Comparison of ENCODE assay signal across 22 cellular contexts in genomic region chr5:142780871-142781270, GRCh38. TPM values are rescaled to one million over a fixed set of nuclear protein-coding genes. Genes with fewer than 3 reads are reported as not detected.
DNase-seq lines count a peak whose midpoint lies in the region; ATAC-seq, FAIRE-seq and TF ChIP-seq lines count a peak whose summit lies in the region.
"Had no signal": no experiment of that assay in that cellular context is flagged by ENCODE, and none has a peak within 500 bp of the region (broad histone marks: within the 10 kb centered on the region; RNA-seq: fewer than 3 reads in every experiment).

No MANE protein-coding gene starts in this region.

- dilution Hi-C loops in mammary epithelial cell (cut with HindIII; ENCODE audit: low sequenced_read_pairs), result no loop called here

- H3K9ac ChIP-seq in BLaER1 (0 out of 2 replicates have a peak overlapping the region, but pooled peaks have one; percentile 9), mesendoderm (ENCODE audit: low read length) (no peak overlapping the region), mammary epithelial cell (ENCODE audit: insufficient read depth, low read length) (no peak overlapping the region)

- peak overlapping the region; percentile 43 for H3K4me2 ChIP-seq in BLaER1
- no peak overlapping the region for H3K4me2 ChIP-seq in mesendoderm (ENCODE audit: low read length)
- no peak overlapping the region for H3K4me2 ChIP-seq in mammary epithelial cell (ENCODE audit: insufficient read depth, low read depth, low read length)

- TF ChIP-seq CTCF in Panc1 (IDR thresholded peaks at IDR 0.05) (0 out of 2 replicates have a peak, but pooled peaks have one; percentile 21), glutamatergic neuron (IDR thresholded peaks at IDR 0.05; ENCODE audit: partially characterized antibody, unreplicated experiment) (no peak), GM13977 (IDR thresholded peaks at IDR 0.05; ENCODE audit: extremely low read depth, insufficient read depth, missing control alignments) (no peak), mammary epithelial cell (conservative IDR thresholded peaks at IDR 0.05 in 1 of 2, IDR thresholded peaks at IDR 0.05 in 1 of 2; ENCODE audit: extremely low read depth in 1 of 2, insufficient read depth in 1 of 2, low read depth in 1 of 2, low read length in 2 of 2) (no peak)

- WGBS in mesendoderm (ENCODE audit: extremely low coverage, insufficient coverage, low lambda C conversion rate), result no CpG with 5 or more reads among the region's 2 CpGs
- 64% methylated on average over 2 of the region's 2 CpGs for WGBS in mammary epithelial cell (ENCODE audit: low coverage, missing lambda C conversion rate)

- no peak overlapping the region for H3K18ac ChIP-seq in mesendoderm (ENCODE audit: low read length)

- intact Hi-C loops in Panc1 (cut with micrococcal nuclease; ENCODE audit: unreplicated experiment) (no loop called here), mammary epithelial cell (cut with micrococcal nuclease) (no loop called here)

- H3K4ac ChIP-seq in mesendoderm (ENCODE audit: low read depth, low read length), result no peak overlapping the region

- H3K9me3 Mint-ChIP-seq in glutamatergic neuron (ENCODE audit: unreplicated experiment), result peaks cover 7% of the 10 kb centered on the region
- H3K9me3 Mint-ChIP-seq: CD4-positive, alpha-beta T cell had no signal

- H4K20me1 ChIP-seq in BLaER1 (0 out of 2 replicates have a peak, but pooled peaks cover 10% of the 10 kb centered on the region), mammary epithelial cell (ENCODE audit: insufficient read depth, low read length) (no peaks in the 10 kb centered on the region)

- no peak for DNase-seq in Panc1 (ENCODE audit: low read depth, low spot score)
- DNase-seq in glutamatergic neuron, result no peak
- peak; percentile 38 for DNase-seq in mesendoderm
- no peak for DNase-seq in GM13977 (ENCODE audit: low spot score)
- no peak for DNase-seq in mammary epithelial cell
- no peak for DNase-seq in RCC 7860 (ENCODE audit: low spot score)
- DNase-seq: activated CD4-positive, alpha-beta T cell treated with anti-CD3 and anti-CD28 coated beads, Interleukin-2, amount 50 U/mL, for 4 hours; activated effector memory CD4-positive, alpha-beta T cell treated with anti-CD3 and anti-CD28 coated beads, Interleukin-2, amount 50 U/mL, for 16 hours; CD4-positive, alpha-beta T cell; erythroblast; foreskin melanocyte; GF-D8; KBM-7; NCI-H187; NCI-H774; PC-3; T-helper 17 cell; WERI-Rb-1 had no signal

- H3K27ac ChIP-seq in BLaER1, result 0 out of 2 replicates have a peak overlapping the region, but pooled peaks have one; percentile 5
- peak overlapping the region; percentile 69; the same call in 1 of the 2 replicates for H3K27ac ChIP-seq in Panc1 (ENCODE audit: low read length)
- no peak overlapping the region for H3K27ac ChIP-seq in mesendoderm (ENCODE audit: low read depth, low read length)
- no peak overlapping the region for H3K27ac ChIP-seq in mammary epithelial cell (ENCODE audit: insufficient read depth, low read depth, low read length)
- H3K27ac ChIP-seq: breast epithelium, SJCRH30, WERI-Rb-1 had no signal

- no peak overlapping the region for H2AFZ ChIP-seq in mammary epithelial cell (ENCODE audit: low read depth, low read length)

- H3K4me1 ChIP-seq in BLaER1 (peaks cover 33% of the 10 kb centered on the region), Panc1 (ENCODE audit: control insufficient read depth, insufficient read depth, low read length) (peaks cover 85% of the 10 kb centered on the region), mesendoderm (ENCODE audit: control insufficient read depth, low read depth, low read length) (peaks cover 8% of the 10 kb centered on the region), mammary epithelial cell (ENCODE audit: insufficient read depth, low read length) (peaks cover 25% of the 10 kb centered on the region)
- H3K4me1 ChIP-seq: breast epithelium had no signal

- no peaks in the 10 kb centered on the region for H3K36me3 Mint-ChIP-seq in glutamatergic neuron (ENCODE audit: unreplicated experiment)

- H3K27me3 ChIP-seq in BLaER1 (no peaks in the 10 kb centered on the region), Panc1 (ENCODE audit: control insufficient read depth, insufficient read depth, low read length) (no peaks in the 10 kb centered on the region), mesendoderm (ENCODE audit: insufficient read depth, low read length, poor library complexity) (no peaks in the 10 kb centered on the region), mammary epithelial cell (ENCODE audit: insufficient read depth, low read length) (no peaks in the 10 kb centered on the region)
- H3K27me3 ChIP-seq: breast epithelium, SJCRH30 had no signal

- H2BK120ac ChIP-seq in mesendoderm (ENCODE audit: low read depth, low read length), result no peak overlapping the region

- H3K27ac Mint-ChIP-seq in glutamatergic neuron (ENCODE audit: unreplicated experiment), result peak overlapping the region; percentile 37
- H3K27ac Mint-ChIP-seq: CD4-positive, alpha-beta T cell; T-helper 17 cell had no signal

- ATAC-seq in Panc1 (no peak), HG03442 (IDR thresholded peaks at IDR 0.05; ENCODE audit: unreplicated experiment) (no peak)
- ATAC-seq: PC-3, T-helper 17 cell had no signal

- POLR2A ChIA-PET in Panc1 (lab: Charles Lee), result no interaction called here

- H3K36me3 ChIP-seq in BLaER1 (no peaks in the 10 kb centered on the region), Panc1 (ENCODE audit: control insufficient read depth, insufficient read depth, low read length) (no peaks in the 10 kb centered on the region), mesendoderm (ENCODE audit: control insufficient read depth, insufficient read depth, low read length) (no peaks in the 10 kb centered on the region), mammary epithelial cell (ENCODE audit: insufficient read depth, low read length) (no peaks in the 10 kb centered on the region)
- H3K36me3 ChIP-seq: breast epithelium, SJCRH30, WERI-Rb-1 had no signal

- no peak overlapping the region for H3K23ac ChIP-seq in mesendoderm (ENCODE audit: low read length)

- no peak overlapping the region for H2BK15ac ChIP-seq in mesendoderm (replicated peaks; ENCODE audit: low read depth)

- peaks cover 50% of the 10 kb centered on the region for H3K4me1 Mint-ChIP-seq in glutamatergic neuron (ENCODE audit: low read depth, unreplicated experiment)

- H3K9me3 ChIP-seq in BLaER1, result no peaks in the 10 kb centered on the region
- no peaks in the 10 kb centered on the region for H3K9me3 ChIP-seq in Panc1 (ENCODE audit: control insufficient read depth, insufficient read depth, low read depth, low read length)
- H3K9me3 ChIP-seq in mammary epithelial cell (replicated peaks; ENCODE audit: insufficient read depth, low read length), result no peaks in the 10 kb centered on the region
- H3K9me3 ChIP-seq: breast epithelium, SJCRH30 had no signal

- no peak for FAIRE-seq in RCC 7860 (lab: Jason Lieb, UNC)

- peaks cover 6% of the 10 kb centered on the region for H3K27me3 Mint-ChIP-seq in glutamatergic neuron (ENCODE audit: unreplicated experiment)
- H3K27me3 Mint-ChIP-seq: CD4-positive, alpha-beta T cell had no signal

- peak overlapping the region; percentile 68 for H3K56ac ChIP-seq in mesendoderm (ENCODE audit: low read length)

- H4K8ac ChIP-seq in mesendoderm (ENCODE audit: low read depth, low read length), result no peak overlapping the region

- in situ Hi-C loops in Panc1 (cut with HindIII; ENCODE audit: low pct_unique_long_range_greater_than_20kb, low sequenced_read_pairs) (no loop called here), GM13977 (cut with MboI; ENCODE audit: low pct_unique_long_range_greater_than_20kb, low sequenced_read_pairs, unreplicated experiment) (no loop called here), mammary epithelial cell (cut with MboI; ENCODE audit: low sequenced_read_pairs in 2 of 2) (no loop called here)

- H3K79me1 ChIP-seq in mesendoderm (ENCODE audit: low read length), result peaks cover 5% of the 10 kb centered on the region

- no peak overlapping the region for H4K5ac ChIP-seq in mesendoderm (ENCODE audit: low read length)

- no peak overlapping the region for H3K4me3 ChIP-seq in BLaER1
- H3K4me3 ChIP-seq in Panc1 (ENCODE audit: low read depth in 2 of 2, low read length in 2 of 2), result no peak overlapping the region
- no peak overlapping the region for H3K4me3 ChIP-seq in mesendoderm (ENCODE audit: low read length)
- no peak overlapping the region for H3K4me3 ChIP-seq in mammary epithelial cell (replicated peaks in 1 of 3; ENCODE audit: insufficient read depth in 1 of 3, low read depth in 2 of 3, low read length in 3 of 3)
- H3K4me3 ChIP-seq: breast epithelium, SJCRH30 had no signal

- H2AK5ac ChIP-seq in mesendoderm (ENCODE audit: low read length), result no peak overlapping the region

- H3K79me2 ChIP-seq in mesendoderm (ENCODE audit: control insufficient read depth, insufficient read depth, low read length) (peaks cover 2% of the 10 kb centered on the region), mammary epithelial cell (ENCODE audit: insufficient read depth, low read length) (no peaks in the 10 kb centered on the region)

- CTCF ChIA-PET in Panc1 (lab: Charles Lee), result no interaction called here
- CTCF ChIA-PET in mammary epithelial cell (lab: Charles Lee; ENCODE audit: low non-redundant PET), result no interaction called here

- no peak overlapping the region for H3K4me3 Mint-ChIP-seq in glutamatergic neuron (ENCODE audit: unreplicated experiment)
- H3K4me3 Mint-ChIP-seq: CD4-positive, alpha-beta T cell; T-helper 17 cell had no signal

- no peak overlapping the region for H2BK5ac ChIP-seq in mesendoderm (ENCODE audit: low read length)

- BruUV-seq in Panc1 (replicated peaks; lab: Mats Ljungman, UMichigan), result no TSS peak
- no TSS peak for BruUV-seq in mammary epithelial cell (replicated peaks; lab: Mats Ljungman, UMichigan)

RNA-seq across cellular contexts. Expression of gene ARHGAP26, which starts 10.7 kb away (rescaled TPM):
- total RNA-seq in Panc1 (2021; ENCODE audit: unreplicated experiment) (65.5 TPM), glutamatergic neuron (ENCODE audit: unreplicated experiment) (20.1 TPM), mammary epithelial cell (10 to 100 TPM; 23.8 to 34.0 TPM)
- polyA plus RNA-seq in Panc1 (2012; ENCODE audit: insufficient read length), result 24.0 TPM
- 12.0 TPM for polyA plus RNA-seq in mesendoderm (2013, experiment 1 of 2)
- polyA plus RNA-seq in mesendoderm (2013, experiment 2 of 2), result 11.8 TPM
- 3.7 TPM for polyA plus RNA-seq in mammary epithelial cell
- polyA minus RNA-seq in mammary epithelial cell, result 5.2 TPM

Comparison
In these comparisons a context has a peak if more than half of its experiments do, and no peak if none do; other contexts are left out.
1. H3K27ac ChIP-seq: peak in BLaER1 (single experiment) and Panc1 (single experiment); none in mesendoderm (single experiment) and mammary epithelial cell (single experiment).